Comparison of ENCODE assay signal across 11 cellular contexts in the genomic region with DNA sequence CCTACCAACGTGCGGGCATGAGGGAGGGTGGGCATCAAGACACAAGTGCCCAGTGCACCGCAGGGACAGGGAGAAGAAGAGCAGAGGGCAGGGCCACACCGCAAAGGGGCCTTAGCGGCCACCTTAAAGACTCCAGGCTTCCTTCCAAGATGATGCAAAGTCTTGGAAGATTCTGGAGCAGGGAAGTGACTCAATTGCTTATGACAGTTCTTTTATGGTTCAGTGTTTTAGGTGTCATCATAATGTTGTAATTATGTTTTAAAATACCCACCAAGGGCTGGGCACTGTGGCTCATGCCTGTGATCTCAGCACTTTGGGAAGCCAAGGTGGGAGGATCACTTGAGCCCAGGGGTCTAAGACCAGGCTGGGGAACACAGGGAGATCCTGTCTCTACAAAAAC. TPM values are rescaled to one million over a fixed set of nuclear protein-coding genes. Genes with fewer than 3 reads are reported as not detected.
DNase-seq lines count a peak whose midpoint lies in the region; ATAC-seq and TF ChIP-seq lines count a peak whose summit lies in the region.
"Had no signal": no experiment of that assay in that cellular context is flagged by ENCODE, and none has a peak within 500 bp of the region (broad histone marks: within the 10 kb centered on the region; RNA-seq: fewer than 3 reads in every experiment).

No MANE protein-coding gene starts in this region.

- peaks cover 20% of the 10 kb centered on the region for H3K36me3 Mint-ChIP-seq in activated CD4-positive, alpha-beta T cell treated with anti-CD3 and anti-CD28 coated beads, Interleukin-2, amount 10 ng/mL, durations not matched to agents 24 days and 14 days (ENCODE audit: low read depth)

- DNase-seq in activated CD4-positive, alpha-beta T cell treated with anti-CD3 and anti-CD28 coated beads, Interleukin-2, amount 10 ng/mL, durations not matched to agents 24 days and 14 days: no peak
- DNase-seq in activated CD4-positive, alpha-beta T cell treated with anti-CD3 and anti-CD28 coated beads, Interleukin-2, amount 50 U/mL, for 1 hour: no peak
- DNase-seq in RKO (ENCODE audit: low spot score): peak; percentile 40
- DNase-seq in omental fat pad (ENCODE audit: low spot score): no peak
- no peak for DNase-seq in activated CD4-positive, CD25-positive, alpha-beta regulatory T cell (lab: John Stamatoyannopoulos, UW)
- DNase-seq: NCI-H2029, T1000 had no signal

- peak overlapping the region; percentile 88 for H3K27ac Mint-ChIP-seq in activated CD4-positive, alpha-beta T cell treated with anti-CD3 and anti-CD28 coated beads, Interleukin-2, amount 10 ng/mL, durations not matched to agents 24 days and 14 days

- TF ChIP-seq CTCF in omental fat pad (IDR thresholded peaks at IDR 0.05): no peak

- H3K27me3 Mint-ChIP-seq in activated CD4-positive, alpha-beta T cell treated with anti-CD3 and anti-CD28 coated beads, Interleukin-2, amount 10 ng/mL, durations not matched to agents 24 days and 14 days: no peaks in the 10 kb centered on the region

- ATAC-seq in omental fat pad (ENCODE audit: low FRiP score) (peak; percentile 50), HG02763 (IDR thresholded peaks at IDR 0.05; ENCODE audit: unreplicated experiment) (no peak), GM21390 (IDR thresholded peaks at IDR 0.05; ENCODE audit: unreplicated experiment) (no peak)

- intact Hi-C loops in activated CD4-positive, alpha-beta T cell treated with anti-CD3 and anti-CD28 coated beads, Interleukin-2, amount 10 ng/mL, durations not matched to agents 24 days and 14 days (cut with micrococcal nuclease): loop anchor here (2.0 to 5.0 kb wide), 2 partner anchors 38 to 46 kb away; no protein-coding TSS in a partner anchor

- peak overlapping the region; percentile 82 for H3K4me3 Mint-ChIP-seq in activated CD4-positive, alpha-beta T cell treated with anti-CD3 and anti-CD28 coated beads, Interleukin-2, amount 10 ng/mL, durations not matched to agents 24 days and 14 days

- peaks cover 19% of the 10 kb centered on the region for H3K9me3 Mint-ChIP-seq in activated CD4-positive, alpha-beta T cell treated with anti-CD3 and anti-CD28 coated beads, Interleukin-2, amount 10 ng/mL, durations not matched to agents 24 days and 14 days

- peak overlapping the region; percentile 47 for H3K27ac ChIP-seq in cingulate gyrus (ENCODE audit: low read depth, low read length)
- H3K27ac ChIP-seq: cardiac muscle cell had no signal

- peaks cover 34% of the 10 kb centered on the region for H3K4me1 Mint-ChIP-seq in activated CD4-positive, alpha-beta T cell treated with anti-CD3 and anti-CD28 coated beads, Interleukin-2, amount 10 ng/mL, durations not matched to agents 24 days and 14 days

RNA-seq across cellular contexts. Expression of gene SEMA4C, which starts 44.5 kb away (rescaled TPM):
- 23.8 and 26.1 TPM in 2 replicates for total RNA-seq in activated CD4-positive, alpha-beta T cell treated with anti-CD3 and anti-CD28 coated beads, Interleukin-2, amount 10 ng/mL, durations not matched to agents 24 days and 14 days
- total RNA-seq in omental fat pad: 10 to 100 TPM; 19.7 to 40.4 (median 26.9) TPM

RNA-seq across cellular contexts. Expression of gene ANKRD39, which starts 56.5 kb away (rescaled TPM):
- 37.0 and 44.0 TPM in 2 replicates for total RNA-seq in activated CD4-positive, alpha-beta T cell treated with anti-CD3 and anti-CD28 coated beads, Interleukin-2, amount 10 ng/mL, durations not matched to agents 24 days and 14 days
- total RNA-seq in omental fat pad: 10 to 100 TPM in 2 of 4 donors, 1 to 10 TPM in 2; 6.6 to 15.3 (median 10.3) TPM
